14 cellular contexts compared by ENCODE assay signal in the genomic region with DNA sequence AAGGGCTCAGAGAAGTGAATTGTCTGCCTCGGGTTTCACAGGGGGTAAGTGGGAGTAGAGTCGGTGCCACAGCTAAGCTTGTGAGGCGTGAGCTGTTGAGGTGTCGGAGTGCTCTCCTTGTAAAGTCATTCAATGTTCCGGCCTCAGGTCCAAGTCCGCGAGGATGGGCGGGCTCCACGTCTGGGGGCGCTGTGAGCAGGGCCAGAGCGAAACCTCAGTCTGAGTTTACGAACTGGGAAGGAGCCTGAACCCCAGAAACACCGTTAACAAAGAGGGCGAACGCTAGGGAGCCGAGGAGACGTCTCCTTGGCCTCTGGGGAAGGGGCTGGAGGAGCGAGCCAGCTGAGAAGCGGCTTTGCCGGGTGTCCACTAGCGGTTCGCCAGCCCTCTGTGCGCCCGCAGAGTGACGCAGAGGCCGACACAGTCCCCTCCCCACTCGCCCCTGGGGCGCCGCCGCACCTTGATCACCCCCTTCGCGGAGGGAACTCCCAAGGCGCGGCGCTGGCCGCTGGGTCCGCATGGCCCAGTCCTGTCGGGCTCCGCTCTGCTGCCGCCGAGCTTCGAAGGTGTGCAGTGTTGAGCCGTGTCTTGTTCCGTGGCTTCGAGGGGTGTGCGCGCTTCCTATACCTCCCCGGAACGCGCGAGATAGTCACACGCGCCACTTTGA. TPM values are rescaled to one million over a fixed set of nuclear protein-coding genes. Genes with fewer than 3 reads are reported as not detected.
DNase-seq lines count a peak whose midpoint lies in the region; ATAC-seq and TF ChIP-seq lines count a peak whose summit lies in the region.
"Had no signal": no experiment of that assay in that cellular context is flagged by ENCODE, and none has a peak within 500 bp of the region (broad histone marks: within the 10 kb centered on the region; RNA-seq: fewer than 3 reads in every experiment).

No MANE protein-coding gene starts in this region.

- 66% methylated on average over 9 of the region's 53 CpGs for WGBS in mammary epithelial cell (ENCODE audit: low coverage, missing lambda C conversion rate)

- no peak overlapping the region for H3K27ac Mint-ChIP-seq in activated CD4-positive, alpha-beta T cell treated with anti-CD3 and anti-CD28 coated beads for 36 hours
- H3K27ac Mint-ChIP-seq in stimulated activated naive B cell treated with anti-CD40 and anti-IgM and Interleukin-4, amounts not matched to agents 10 μg/mL and 1 μg/mL and 100 μg/mL, for 72 hours: peak overlapping the region; percentile 82
- H3K27ac Mint-ChIP-seq: IgD-negative memory B cell had no signal

- peaks cover 49% of the 10 kb centered on the region for H3K27me3 Mint-ChIP-seq in activated CD4-positive, alpha-beta T cell treated with anti-CD3 and anti-CD28 coated beads for 36 hours
- peaks cover 60 to 68% of the 10 kb centered on the region in 2 donors for H3K27me3 Mint-ChIP-seq in stimulated activated naive B cell treated with anti-CD40 and anti-IgM and Interleukin-4, amounts not matched to agents 10 μg/mL and 1 μg/mL and 100 μg/mL, for 72 hours

- H3K9me3 ChIP-seq in mammary epithelial cell (replicated peaks; ENCODE audit: insufficient read depth, low read length): no peaks in the 10 kb centered on the region
- H3K9me3 ChIP-seq in left lung: no peaks in the 10 kb centered on the region

- no peak overlapping the region for H3K4me3 Mint-ChIP-seq in activated CD4-positive, alpha-beta T cell treated with anti-CD3 and anti-CD28 coated beads for 36 hours
- H3K4me3 Mint-ChIP-seq in stimulated activated naive B cell treated with anti-CD40 and anti-IgM and Interleukin-4, amounts not matched to agents 10 μg/mL and 1 μg/mL and 100 μg/mL, for 72 hours: peak overlapping the region in 1 of 2 donors; percentile 41

- CTCF ChIA-PET in activated CD4-positive, alpha-beta T cell treated with anti-CD3 and anti-CD28 coated beads for 36 hours (lab: Charles Lee): interaction anchor here (0.6 to 1.0 kb wide), 3 partner anchors 11 to 166 kb away, joined by 3 to 4 read pairs (median 3); no protein-coding TSS in a partner anchor
- CTCF ChIA-PET in mammary epithelial cell (lab: Charles Lee; ENCODE audit: low non-redundant PET): no interaction called here

- intact Hi-C loops in activated CD4-positive, alpha-beta T cell treated with anti-CD3 and anti-CD28 coated beads for 36 hours (cut with DNase I, micrococcal nuclease): loop anchor here (2.0 to 10.0 kb wide), 5 partner anchors 335 to 977 kb away; no protein-coding TSS in a partner anchor
- intact Hi-C loops in mammary epithelial cell (cut with micrococcal nuclease) (loop anchor here (1.0 to 10.0 kb wide), 8 partner anchors 89 to 753 kb away; no protein-coding TSS in a partner anchor), left lung (cut with DNase I) (loop anchor here in 1 of 2 donors (10.0 kb wide), 1 partner anchor 653 kb away; a partner anchor contains a TSS), dorsolateral prefrontal cortex (cut with DNase I) (loop anchor here in 1 of 2 donors (10.0 kb wide), 1 partner anchor 653 kb away; a partner anchor contains a TSS)

- H3K27ac ChIP-seq in mammary epithelial cell (ENCODE audit: insufficient read depth, low read depth, low read length) (no peak overlapping the region), left lung (peak overlapping the region; percentile 48 to 87), dorsolateral prefrontal cortex (no peak overlapping the region)

- ATAC-seq in activated CD4-positive, alpha-beta T cell treated with anti-CD3 and anti-CD28 coated beads for 36 hours: no peak
- ATAC-seq in left lung (peak; percentile 4), HG02763 (IDR thresholded peaks at IDR 0.05; ENCODE audit: unreplicated experiment) (no peak)
- no peak for ATAC-seq in stimulated activated naive B cell treated with anti-CD40 and anti-IgM and Interleukin-4, amounts not matched to agents 10 μg/mL and 1 μg/mL and 100 μg/mL, for 72 hours (replicated peaks)

- peaks cover 22% of the 10 kb centered on the region for H3K4me1 Mint-ChIP-seq in activated CD4-positive, alpha-beta T cell treated with anti-CD3 and anti-CD28 coated beads for 36 hours
- peaks cover 20 to 43% of the 10 kb centered on the region in 2 donors for H3K4me1 Mint-ChIP-seq in stimulated activated naive B cell treated with anti-CD40 and anti-IgM and Interleukin-4, amounts not matched to agents 10 μg/mL and 1 μg/mL and 100 μg/mL, for 72 hours

- in situ Hi-C loops in mammary epithelial cell (cut with MboI; ENCODE audit: low sequenced_read_pairs in 2 of 2): loop anchor here (5.0 to 25.0 kb wide), 5 partner anchors 353 to 719 kb away; a partner anchor contains a TSS

- POLR2A ChIA-PET in activated CD4-positive, alpha-beta T cell treated with anti-CD3 and anti-CD28 coated beads for 36 hours (lab: Charles Lee): no interaction called here

- H3K36me3 Mint-ChIP-seq in activated CD4-positive, alpha-beta T cell treated with anti-CD3 and anti-CD28 coated beads for 36 hours (ENCODE audit: low read depth): no peaks in the 10 kb centered on the region
- H3K36me3 Mint-ChIP-seq in stimulated activated naive B cell treated with anti-CD40 and anti-IgM and Interleukin-4, amounts not matched to agents 10 μg/mL and 1 μg/mL and 100 μg/mL, for 72 hours: peaks cover 6 to 11% of the 10 kb centered on the region in 2 donors
- H3K36me3 Mint-ChIP-seq: IgD-negative memory B cell had no signal

- no peak for TF ChIP-seq CTCF in mammary epithelial cell (conservative IDR thresholded peaks at IDR 0.05 in 1 of 2, IDR thresholded peaks at IDR 0.05 in 1 of 2; ENCODE audit: extremely low read depth in 1 of 2, insufficient read depth in 1 of 2, low read depth in 1 of 2, low read length in 2 of 2)
- TF ChIP-seq CTCF in left lung (IDR thresholded peaks at IDR 0.05): no peak
- TF ChIP-seq CTCF in dorsolateral prefrontal cortex (IDR thresholded peaks at IDR 0.05 in 54 of 56, conservative IDR thresholded peaks at IDR 0.05 in 2 of 56; ENCODE audit: low read depth in 1 of 56, partially characterized antibody in 56 of 56): no peak

- H3K36me3 ChIP-seq in mammary epithelial cell (ENCODE audit: insufficient read depth, low read length) (no peaks in the 10 kb centered on the region), left lung (no peaks in the 10 kb centered on the region)

- H3K4me2 ChIP-seq in mammary epithelial cell (ENCODE audit: insufficient read depth, low read depth, low read length): peak overlapping the region; percentile 88

- dilution Hi-C loops in mammary epithelial cell (cut with HindIII; ENCODE audit: low sequenced_read_pairs): loop anchor here (25.0 kb wide), 1 partner anchor 656 kb away; a partner anchor contains a TSS

- peaks cover 34% of the 10 kb centered on the region for H3K4me1 ChIP-seq in mammary epithelial cell (ENCODE audit: insufficient read depth, low read length)
- H3K4me1 ChIP-seq in left lung: peaks cover 0 to 39% of the 10 kb centered on the region in 2 donors

- no peak overlapping the region for H3K9ac ChIP-seq in mammary epithelial cell (ENCODE audit: insufficient read depth, low read length)

- H3K4me3 ChIP-seq in mammary epithelial cell (replicated peaks in 1 of 3; ENCODE audit: insufficient read depth in 1 of 3, low read depth in 2 of 3, low read length in 3 of 3) (peak overlapping the region in 1 of 3 experiments; percentile 15), left lung (peak overlapping the region in 1 of 2 donors; percentile 47), dorsolateral prefrontal cortex (peak overlapping the region in 24 of 59 donors; percentile 2 to 40 (median 21))

- BruUV-seq in mammary epithelial cell (replicated peaks; lab: Mats Ljungman, UMichigan): no TSS peak

- no peaks in the 10 kb centered on the region for H3K27me3 ChIP-seq in mammary epithelial cell (ENCODE audit: insufficient read depth, low read length)
- peaks cover 29 to 81% of the 10 kb centered on the region in 2 donors for H3K27me3 ChIP-seq in left lung
- H3K27me3 ChIP-seq in dorsolateral prefrontal cortex: peaks cover 4 to 72% (median 61%) of the 10 kb centered on the region in 45 donors

- peak overlapping the region; percentile 22 for H2AFZ ChIP-seq in mammary epithelial cell (ENCODE audit: low read depth, low read length)

- peaks cover 22% of the 10 kb centered on the region for H3K79me2 ChIP-seq in mammary epithelial cell (ENCODE audit: insufficient read depth, low read length)

- H3K9me3 Mint-ChIP-seq in activated CD4-positive, alpha-beta T cell treated with anti-CD3 and anti-CD28 coated beads for 36 hours (ENCODE audit: low read depth): no peaks in the 10 kb centered on the region
- H3K9me3 Mint-ChIP-seq in stimulated activated naive B cell treated with anti-CD40 and anti-IgM and Interleukin-4, amounts not matched to agents 10 μg/mL and 1 μg/mL and 100 μg/mL, for 72 hours: peaks cover 0 to 3% of the 10 kb centered on the region in 2 donors

- peak; percentile 6 for DNase-seq in activated CD4-positive, alpha-beta T cell treated with anti-CD3 and anti-CD28 coated beads for 36 hours
- DNase-seq in activated CD4-positive, alpha-beta T cell treated with anti-CD3 and anti-CD28 coated beads for 48 hours: no peak
- DNase-seq in mammary epithelial cell: no peak
- peak in 1 of 2 donors; percentile 84 for DNase-seq in left lung
- DNase-seq in stimulated activated naive B cell treated with anti-CD40 and anti-IgM and Interleukin-4, amounts not matched to agents 10 μg/mL and 1 μg/mL and 100 μg/mL, for 72 hours: no peak
- DNase-seq in occipital lobe (lab: John Stamatoyannopoulos, UW): no peak
- no peak for DNase-seq in dorsolateral prefrontal cortex
- DNase-seq: DMS 273 treated with DMSO at 0.1 percent for 48 hours; effector memory CD4-positive, alpha-beta T cell; NCI-H1694; NK-92 treated with Interleukin-12 subunit alpha and Interleukin-12 subunit beta, amount 100 ng/mL, for 24 hours had no signal

- H4K20me1 ChIP-seq in mammary epithelial cell (ENCODE audit: insufficient read depth, low read length): no peaks in the 10 kb centered on the region

RNA-seq across cellular contexts. Expression of a gene that starts 4.9 kb away (rescaled TPM):
- not detected for total RNA-seq in activated CD4-positive, alpha-beta T cell treated with anti-CD3 and anti-CD28 coated beads for 36 hours
- total RNA-seq in mammary epithelial cell (10 to 100 TPM in 1 of 2 donors, 1 to 10 TPM in 1; 7.2 to 15.5 TPM), left lung (10 to 100 TPM; 40.7 to 42.0 TPM), occipital lobe (not detected), dorsolateral prefrontal cortex (1 to 10 TPM in 3 of 120 experiments, under 1 TPM in 27, not detected in 90; 0.16 to 2.1 (median 0.51) TPM)
- polyA plus RNA-seq in mammary epithelial cell: 2.6 TPM
- polyA minus RNA-seq in mammary epithelial cell: 5.3 TPM
- total RNA-seq: activated CD8-positive, alpha-beta memory T cell treated with anti-CD3 and anti-CD28 coated beads for 36 hours had no signal
- polyA plus RNA-seq: IgD-negative memory B cell had no signal

Comparison
In these comparisons a context has a peak if more than half of its experiments do, and no peak if none do; other contexts are left out.
1. H3K27ac ChIP-seq: peak in left lung (2 of 2); none in mammary epithelial cell (single experiment) and dorsolateral prefrontal cortex (0 of 59).